Comparison of ENCODE assay signal across 15 cellular contexts in the genomic region with DNA sequence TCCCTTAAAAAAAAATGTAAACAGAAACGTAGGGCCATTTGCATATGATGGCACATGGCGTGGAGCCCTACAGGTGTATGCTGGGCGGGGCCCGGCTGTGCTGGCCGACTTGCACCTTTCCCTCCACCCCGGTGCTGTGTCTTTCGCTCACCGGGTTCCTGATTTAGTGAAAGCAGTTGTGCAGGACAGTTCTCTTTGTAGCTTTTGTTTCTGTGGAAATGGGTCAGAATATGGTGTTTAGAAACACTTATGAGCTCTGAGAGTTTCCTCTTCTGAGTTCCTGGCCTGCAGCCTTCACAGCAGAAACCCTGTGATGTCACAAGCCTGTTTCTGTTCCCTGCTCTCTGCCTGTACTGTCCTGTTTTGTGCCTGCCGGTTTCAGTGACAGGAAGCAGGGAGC. TPM values are rescaled to one million over a fixed set of nuclear protein-coding genes. Genes with fewer than 3 reads are reported as not detected.
DNase-seq lines count a peak whose midpoint lies in the region; ATAC-seq and TF ChIP-seq lines count a peak whose summit lies in the region.
"Had no signal": no experiment of that assay in that cellular context is flagged by ENCODE, and none has a peak within 500 bp of the region (broad histone marks: within the 10 kb centered on the region; RNA-seq: fewer than 3 reads in every experiment).

No MANE protein-coding gene starts in this region.

- H3K4me3 Mint-ChIP-seq in MCF 10A (ENCODE audit: unreplicated experiment) = no peak overlapping the region
- no peak overlapping the region for H3K4me3 Mint-ChIP-seq in activated naive CD8-positive, alpha-beta T cell treated with anti-CD3 and anti-CD28 coated beads, Interleukin-2, amount 50 U/mL, for 24 hours
- H3K4me3 Mint-ChIP-seq: activated T-cell treated with anti-CD3 and anti-CD28 coated beads, Interleukin-2, amount 50 U/mL, for 72 hours; brain had no signal

- H3K36me3 ChIP-seq in breast epithelium (no peaks in the 10 kb centered on the region), OCI-LY7 (ENCODE audit: insufficient read depth, low read length) (peaks cover 85% of the 10 kb centered on the region)

- CTCF ChIA-PET in MCF 10A (lab: Yijun Ruan, JAX) = no interaction called here
- CTCF ChIA-PET in OCI-LY7 (lab: Charles Lee; ENCODE audit: unreplicated experiment) = interaction anchor here (0.5 kb wide), 1 partner anchor 117 kb away, joined by 3 read pairs; no protein-coding TSS in a partner anchor

- no peaks in the 10 kb centered on the region for H3K9me2 ChIP-seq in OCI-LY7 (ENCODE audit: insufficient read depth, low read length)

- no peak overlapping the region for H3K27ac Mint-ChIP-seq in MCF 10A (ENCODE audit: low read depth, unreplicated experiment)
- H3K27ac Mint-ChIP-seq in activated naive CD8-positive, alpha-beta T cell treated with anti-CD3 and anti-CD28 coated beads, Interleukin-2, amount 50 U/mL, for 24 hours = no peak overlapping the region
- H3K27ac Mint-ChIP-seq: activated T-cell treated with anti-CD3 and anti-CD28 coated beads, Interleukin-2, amount 50 U/mL, for 72 hours had no signal

- no peak overlapping the region for H3K4me2 ChIP-seq in OCI-LY7 (ENCODE audit: low read length)

- H3K9me3 ChIP-seq in breast epithelium (no peaks in the 10 kb centered on the region), OCI-LY7 (ENCODE audit: low read length) (no peaks in the 10 kb centered on the region)

- no peaks in the 10 kb centered on the region for H3K27me3 Mint-ChIP-seq in MCF 10A (ENCODE audit: insufficient read depth, unreplicated experiment)
- no peaks in the 10 kb centered on the region for H3K27me3 Mint-ChIP-seq in activated naive CD8-positive, alpha-beta T cell treated with anti-CD3 and anti-CD28 coated beads, Interleukin-2, amount 50 U/mL, for 24 hours
- H3K27me3 Mint-ChIP-seq: brain had no signal

- ATAC-seq in activated naive CD8-positive, alpha-beta T cell treated with anti-CD3 and anti-CD28 coated beads, Interleukin-2, amount 50 U/mL, for 24 hours = no peak
- ATAC-seq: activated CD4-positive, CD25-positive, alpha-beta regulatory T cell treated with anti-CD3 and anti-CD28 coated beads, Interleukin-2, amount 50 U/mL, for 24 hours; activated T-cell treated with anti-CD3 and anti-CD28 coated beads, Interleukin-2, amount 50 U/mL, for 72 hours; GM12878 had no signal

- no peaks in the 10 kb centered on the region for H3K9me3 Mint-ChIP-seq in MCF 10A (ENCODE audit: unreplicated experiment)
- H3K9me3 Mint-ChIP-seq in activated naive CD8-positive, alpha-beta T cell treated with anti-CD3 and anti-CD28 coated beads, Interleukin-2, amount 50 U/mL, for 24 hours = no peaks in the 10 kb centered on the region
- H3K9me3 Mint-ChIP-seq: brain had no signal

- no peaks in the 10 kb centered on the region for H4K20me1 ChIP-seq in OCI-LY7 (ENCODE audit: insufficient read depth, low read length)

- no peak overlapping the region for H2AFZ ChIP-seq in OCI-LY7 (ENCODE audit: low read length)

- H3K27me3 ChIP-seq in breast epithelium = no peaks in the 10 kb centered on the region

- TF ChIP-seq CTCF in breast epithelium (IDR thresholded peaks at IDR 0.05) (no peak), MCF 10A (IDR thresholded peaks at IDR 0.05; ENCODE audit: unreplicated experiment) (no peak), OCI-LY7 (conservative IDR thresholded peaks at IDR 0.05; ENCODE audit: low read length) (no peak)

- POLR2A ChIA-PET in MCF 10A (lab: Yijun Ruan, JAX) = no interaction called here
- POLR2A ChIA-PET in OCI-LY7 (lab: Charles Lee) = no interaction called here

- peaks cover 60% of the 10 kb centered on the region for H3K36me3 Mint-ChIP-seq in MCF 10A (ENCODE audit: insufficient read depth, unreplicated experiment)
- H3K36me3 Mint-ChIP-seq in activated naive CD8-positive, alpha-beta T cell treated with anti-CD3 and anti-CD28 coated beads, Interleukin-2, amount 50 U/mL, for 24 hours (ENCODE audit: low read depth) = peaks cover 34% of the 10 kb centered on the region

- no peaks in the 10 kb centered on the region for H3K4me1 ChIP-seq in breast epithelium
- H3K4me1 ChIP-seq in OCI-LY7 (ENCODE audit: insufficient read depth, low read length, poor library complexity, severe bottlenecking) = no peaks in the 10 kb centered on the region

- H3K4me3 ChIP-seq in breast epithelium (no peak overlapping the region), OCI-LY7 (ENCODE audit: low read depth, low read length, poor library complexity, severe bottlenecking) (no peak overlapping the region)
- H3K4me3 ChIP-seq: GM12878 had no signal

- H3K4me1 Mint-ChIP-seq in MCF 10A (ENCODE audit: insufficient read depth, unreplicated experiment) = no peaks in the 10 kb centered on the region
- H3K4me1 Mint-ChIP-seq in activated naive CD8-positive, alpha-beta T cell treated with anti-CD3 and anti-CD28 coated beads, Interleukin-2, amount 50 U/mL, for 24 hours = peaks cover under 1% of the 10 kb centered on the region
- H3K4me1 Mint-ChIP-seq: brain had no signal

- no TSS peak for BruUV-seq in MCF 10A (replicated peaks; lab: Mats Ljungman, UMichigan)
- no TSS peak for BruUV-seq in OCI-LY7 (replicated peaks; lab: Mats Ljungman, UMichigan)

- H3K27ac ChIP-seq in breast epithelium (peak overlapping the region; percentile 20 to 65), OCI-LY7 (ENCODE audit: low read depth, low read length, poor library complexity, severe bottlenecking) (no peak overlapping the region)

- peak in 1 of 2 donors; percentile 27 for DNase-seq in breast epithelium (ENCODE audit: low spot score in 2 of 2)
- no peak for DNase-seq in MCF 10A (ENCODE audit: unreplicated experiment)
- DNase-seq in globus pallidus (ENCODE audit: low spot score) = peak; percentile 50
- peak; percentile 22 for DNase-seq in mucosa of gallbladder (ENCODE audit: low spot score)
- no peak for DNase-seq in SHP77 (lab: John Stamatoyannopoulos, UW)
- DNase-seq in OCI-LY7 (ENCODE audit: low spot score) = no peak
- DNase-seq in inferior parietal cortex (ENCODE audit: extremely low spot score) = no peak
- no peak for DNase-seq in activated naive CD8-positive, alpha-beta T cell treated with anti-CD3 and anti-CD28 coated beads, Interleukin-2, amount 50 U/mL, for 24 hours
- DNase-seq: activated T-cell treated with anti-CD3 and anti-CD28 coated beads, Interleukin-2, amount 50 U/mL, for 72 hours; DMS153; NCI-H774 had no signal

- no peaks in the 10 kb centered on the region for H3K79me2 ChIP-seq in OCI-LY7 (ENCODE audit: insufficient read depth, low read depth, low read length)

- intact Hi-C loops in breast epithelium (cut with DNase I; ENCODE audit: low total_unique reads) (no loop called here), MCF 10A (cut with micrococcal nuclease) (no loop called here), OCI-LY7 (cut with micrococcal nuclease; ENCODE audit: unreplicated experiment) (no loop called here)

- no peak for TF ChIP-seq POLR2A in breast epithelium (IDR thresholded peaks at IDR 0.05)

RNA-seq across cellular contexts. Expression of gene MSANTD1, which starts 22.5 kb away (rescaled TPM):
- total RNA-seq in breast epithelium = under 1 TPM; 0.48 to 0.88 (median 0.66) TPM
- total RNA-seq in MCF 10A (2022) = 0.37 and 0.66 TPM in 2 replicates
- total RNA-seq in mucosa of gallbladder = 1.2 TPM
- total RNA-seq in OCI-LY7 (2014; rRNA removed; shearing (Covaris generic)) = 0.08 and 0.13 TPM in 2 replicates
- 0.53 and 1.0 TPM in 2 replicates for total RNA-seq in OCI-LY7 (2022)
- total RNA-seq: epithelial cell of proximal tubule had no signal

Comparison
In these comparisons a context has a peak if more than half of its experiments do, and no peak if none do; other contexts are left out.
1. DNase-seq: peak in globus pallidus (single experiment) and mucosa of gallbladder (single experiment); none in MCF 10A (single experiment), SHP77 (0 of 2), OCI-LY7 (single experiment), inferior parietal cortex (single experiment) and activated naive CD8-positive, alpha-beta T cell treated with anti-CD3 and anti-CD28 coated beads, Interleukin-2, amount 50 U/mL, for 24 hours (single experiment).